Comparison of ENCODE assay signal across 21 cellular contexts in genomic region chr12:28939427-28939826, GRCh38.
"Had no signal": no experiment of that assay in that cellular context is flagged by ENCODE, and none has a peak within 500 bp of the region (broad histone marks: within the 10 kb centered on the region; RNA-seq: fewer than 3 reads in every experiment).

No MANE protein-coding gene starts in this region.

- H3K9me3 Mint-ChIP-seq: activated naive CD4-positive, alpha-beta T cell treated with anti-CD3 and anti-CD28 coated beads for 36 hours; activated naive CD8-positive, alpha-beta T cell treated with anti-CD3 and anti-CD28 coated beads, Interleukin-2, amount 50 U/mL, for 24 hours; activated T-helper 2 cell treated with anti-CD3 and anti-CD28 coated beads, Interferon-gamma antibody, Interleukin-2, Interleukin-4, amounts not matched to agents 10 μg/mL and 5 μg/mL and 100 μg/mL, durations not matched to agents 14 hours and 24 hours and 36 hours had no signal

- H3K4me3 ChIP-seq: ascending aorta, colonic mucosa, gastroesophageal sphincter, mucosa of descending colon, tibial nerve, uterus had no signal

- H3K27me3 ChIP-seq: ascending aorta, colonic mucosa, gastroesophageal sphincter, neutrophil, tibial nerve, uterus had no signal

- ATAC-seq: activated CD8-positive, alpha-beta memory T cell treated with anti-CD3 and anti-CD28 coated beads, Interleukin-2, amount 10 ng/mL, durations not matched to agents 7 days and 5 days; activated naive CD8-positive, alpha-beta T cell treated with anti-CD3 and anti-CD28 coated beads, Interleukin-2, amount 50 U/mL, for 24 hours; gastroesophageal sphincter; left lobe of liver; mucosa of descending colon; naive thymus-derived CD4-positive, alpha-beta T cell had no signal

- H3K4me3 Mint-ChIP-seq: activated CD8-positive, alpha-beta memory T cell treated with anti-CD3 and anti-CD28 coated beads, Interleukin-2, amount 10 ng/mL, durations not matched to agents 7 days and 5 days; activated naive CD4-positive, alpha-beta T cell treated with anti-CD3 and anti-CD28 coated beads for 36 hours; activated naive CD8-positive, alpha-beta T cell treated with anti-CD3 and anti-CD28 coated beads, Interleukin-2, amount 50 U/mL, for 24 hours; naive thymus-derived CD4-positive, alpha-beta T cell had no signal

- H3K4me1 ChIP-seq: ascending aorta, colonic mucosa, gastroesophageal sphincter, uterus had no signal

- H3K36me3 ChIP-seq: ascending aorta, colonic mucosa, gastroesophageal sphincter, neutrophil, tibial nerve, uterus had no signal

- H3K27ac ChIP-seq: ascending aorta, colonic mucosa, neutrophil, VCaP had no signal

- DNase-seq: activated CD4-positive, alpha-beta T cell treated with anti-CD3 and anti-CD28 coated beads, Interleukin-2, amount 50 U/mL, for 48 hours; activated CD8-positive, alpha-beta memory T cell treated with anti-CD3 and anti-CD28 coated beads, Interleukin-2, amount 10 ng/mL, durations not matched to agents 7 days and 5 days; activated naive CD4-positive, alpha-beta T cell treated with anti-CD3 and anti-CD28 coated beads for 36 hours; activated naive CD8-positive, alpha-beta T cell treated with anti-CD3 and anti-CD28 coated beads, Interleukin-2, amount 50 U/mL, for 24 hours; activated T-cell treated with anti-CD3 and anti-CD28 coated beads, Interleukin-2, amount 50 U/mL, for 1 hour; central memory CD4-positive, alpha-beta T cell; colonic mucosa; effector CD4-positive, alpha-beta T cell; mucosa of descending colon; naive thymus-derived CD4-positive, alpha-beta T cell; stimulated activated CD4-positive, alpha-beta T cell treated with anti-CD3 and anti-CD28 coated beads, Interleukin-4, amount 100 ng/mL, for 24 hours; stimulated activated naive CD4-positive, alpha-beta T cell; substantia nigra; uterus had no signal

- H3K9me3 ChIP-seq: ascending aorta, colonic mucosa, gastroesophageal sphincter, mucosa of descending colon, neutrophil, tibial nerve, uterus had no signal

- H3K36me3 Mint-ChIP-seq: activated CD8-positive, alpha-beta memory T cell treated with anti-CD3 and anti-CD28 coated beads, Interleukin-2, amount 10 ng/mL, durations not matched to agents 7 days and 5 days; naive thymus-derived CD4-positive, alpha-beta T cell had no signal

- H3K27me3 Mint-ChIP-seq: activated CD8-positive, alpha-beta memory T cell treated with anti-CD3 and anti-CD28 coated beads, Interleukin-2, amount 10 ng/mL, durations not matched to agents 7 days and 5 days; activated naive CD8-positive, alpha-beta T cell treated with anti-CD3 and anti-CD28 coated beads, Interleukin-2, amount 50 U/mL, for 24 hours had no signal

- H3K4me1 Mint-ChIP-seq: activated CD8-positive, alpha-beta memory T cell treated with anti-CD3 and anti-CD28 coated beads, Interleukin-2, amount 10 ng/mL, durations not matched to agents 7 days and 5 days; activated naive CD8-positive, alpha-beta T cell treated with anti-CD3 and anti-CD28 coated beads, Interleukin-2, amount 50 U/mL, for 24 hours; naive thymus-derived CD4-positive, alpha-beta T cell had no signal

- H3K27ac Mint-ChIP-seq: activated CD8-positive, alpha-beta memory T cell treated with anti-CD3 and anti-CD28 coated beads, Interleukin-2, amount 10 ng/mL, durations not matched to agents 7 days and 5 days; activated naive CD4-positive, alpha-beta T cell treated with anti-CD3 and anti-CD28 coated beads for 36 hours; activated naive CD8-positive, alpha-beta T cell treated with anti-CD3 and anti-CD28 coated beads, Interleukin-2, amount 50 U/mL, for 24 hours; activated T-helper 2 cell treated with anti-CD3 and anti-CD28 coated beads, Interferon-gamma antibody, Interleukin-2, Interleukin-4, amounts not matched to agents 10 μg/mL and 5 μg/mL and 100 μg/mL, durations not matched to agents 14 hours and 24 hours and 36 hours; naive thymus-derived CD4-positive, alpha-beta T cell had no signal
